Comparison of ENCODE assay signal across 13 cellular contexts in the genomic region with DNA sequence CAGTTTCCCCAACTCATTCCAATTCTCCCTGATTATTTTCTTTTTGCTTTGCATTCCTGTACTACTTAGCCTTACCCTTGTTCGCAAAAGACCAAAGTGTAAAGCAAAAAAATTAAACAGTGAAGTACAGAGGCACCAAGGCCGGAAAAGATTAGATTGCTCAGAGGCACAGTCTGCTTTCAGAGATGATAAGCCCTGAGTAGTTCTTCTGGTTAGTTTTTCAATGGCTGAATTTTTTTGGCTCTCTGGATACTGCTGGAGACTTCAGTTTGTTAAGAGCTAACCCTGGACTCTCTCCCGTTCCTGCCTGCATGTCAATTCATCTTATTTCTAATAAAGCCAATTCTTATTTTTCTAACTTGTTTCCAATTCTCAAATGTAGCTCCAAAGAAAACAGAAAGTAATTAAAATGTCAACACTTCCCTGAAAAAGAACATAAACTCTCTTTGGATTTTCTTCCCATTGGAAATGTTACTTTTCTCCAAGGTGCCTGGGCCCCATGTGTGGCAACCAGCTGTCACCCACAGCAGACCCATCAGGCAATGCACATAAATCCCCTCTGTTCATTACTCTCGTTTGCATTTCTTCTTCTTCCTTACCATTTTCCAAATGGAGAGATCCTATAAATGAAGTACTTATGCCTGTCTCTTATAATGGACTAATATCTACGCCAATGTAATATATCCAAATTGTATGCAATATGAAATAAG.
DNase-seq lines count a peak whose midpoint lies in the region; ATAC-seq and TF ChIP-seq lines count a peak whose summit lies in the region.
"Had no signal": no experiment of that assay in that cellular context is flagged by ENCODE, and none has a peak within 500 bp of the region (broad histone marks: within the 10 kb centered on the region; RNA-seq: fewer than 3 reads in every experiment).

No MANE protein-coding gene starts in this region.

- H3K4me1 ChIP-seq in left lung: no peaks in the 10 kb centered on the region
- H3K4me1 ChIP-seq: SJCRH30 had no signal

- H3K27me3 ChIP-seq in left lung: no peaks in the 10 kb centered on the region
- H3K27me3 ChIP-seq: BE2C, SJCRH30 had no signal

- TF ChIP-seq CTCF in brain (conservative IDR thresholded peaks at IDR 0.05) (no peak), left lung (IDR thresholded peaks at IDR 0.05) (no peak)

- no peak overlapping the region for H3K4me3 ChIP-seq in left lung
- H3K4me3 ChIP-seq: SJCRH30 had no signal

- no peaks in the 10 kb centered on the region for H3K27me3 Mint-ChIP-seq in activated naive CD8-positive, alpha-beta T cell
- no peaks in the 10 kb centered on the region for H3K27me3 Mint-ChIP-seq in activated naive CD8-positive, alpha-beta T cell treated with anti-CD3 and anti-CD28 coated beads, Interleukin-2, amount 50 U/mL, for 24 hours
- no peaks in the 10 kb centered on the region for H3K27me3 Mint-ChIP-seq in brain

- H3K4me1 Mint-ChIP-seq in activated naive CD8-positive, alpha-beta T cell (ENCODE audit: low read depth): peaks cover 52% of the 10 kb centered on the region
- H3K4me1 Mint-ChIP-seq in activated naive CD8-positive, alpha-beta T cell treated with anti-CD3 and anti-CD28 coated beads, Interleukin-2, amount 50 U/mL, for 24 hours: peaks cover 42% of the 10 kb centered on the region
- peaks cover 24% of the 10 kb centered on the region for H3K4me1 Mint-ChIP-seq in brain

- intact Hi-C loops in left lung (cut with DNase I): no loop called here

- no peak overlapping the region for H3K27ac ChIP-seq in left lung
- H3K27ac ChIP-seq: SJCRH30 had no signal

- H3K36me3 Mint-ChIP-seq in activated naive CD8-positive, alpha-beta T cell: peaks cover 27% of the 10 kb centered on the region
- H3K36me3 Mint-ChIP-seq in activated naive CD8-positive, alpha-beta T cell treated with anti-CD3 and anti-CD28 coated beads, Interleukin-2, amount 50 U/mL, for 24 hours (ENCODE audit: low read depth): peaks cover 21% of the 10 kb centered on the region
- H3K36me3 Mint-ChIP-seq in brain: peaks cover 24% of the 10 kb centered on the region

- H3K9me3 Mint-ChIP-seq in activated naive CD8-positive, alpha-beta T cell (ENCODE audit: low read depth): peaks cover 14% of the 10 kb centered on the region
- H3K9me3 Mint-ChIP-seq in activated naive CD8-positive, alpha-beta T cell treated with anti-CD3 and anti-CD28 coated beads, Interleukin-2, amount 50 U/mL, for 24 hours: peaks cover 38% of the 10 kb centered on the region
- H3K9me3 Mint-ChIP-seq in brain: peaks cover 14 to 30% (median 25%) of the 10 kb centered on the region in 5 experiments

- H3K9me3 ChIP-seq in left lung: peaks cover 0 to 8% of the 10 kb centered on the region in 2 donors
- H3K9me3 ChIP-seq: BE2C had no signal

- H3K27ac Mint-ChIP-seq in activated naive CD8-positive, alpha-beta T cell: peak overlapping the region; percentile 89
- H3K27ac Mint-ChIP-seq in activated naive CD8-positive, alpha-beta T cell treated with anti-CD3 and anti-CD28 coated beads, Interleukin-2, amount 50 U/mL, for 24 hours: no peak overlapping the region
- H3K27ac Mint-ChIP-seq in brain: peak overlapping the region in 3 of 5 experiments; percentile 49 to 66 (median 63)

- no peak for DNase-seq in activated naive CD8-positive, alpha-beta T cell treated with anti-CD3 and anti-CD28 coated beads, Interleukin-2, amount 50 U/mL, for 24 hours
- no peak for DNase-seq in left lung
- DNase-seq in UCSD-AML1 (lab: John Stamatoyannopoulos, UW; ENCODE audit: unreplicated experiment): no peak
- no peak for DNase-seq in NCI-H2196 (lab: John Stamatoyannopoulos, UW; ENCODE audit: unreplicated experiment)
- DNase-seq in GM19240 (ENCODE audit: insufficient read length, low spot score): no peak
- DNase-seq: activated CD4-positive, CD25-positive, alpha-beta regulatory T cell treated with anti-CD3 and anti-CD28 coated beads, Interleukin-2, amount 50 U/mL, for 72 hours; BE2C; HCEC 1CT; NCI-H1417; SJCRH30 had no signal

- H3K36me3 ChIP-seq in left lung: no peaks in the 10 kb centered on the region
- H3K36me3 ChIP-seq: BE2C, SJCRH30 had no signal

- ATAC-seq in activated naive CD8-positive, alpha-beta T cell treated with anti-CD3 and anti-CD28 coated beads, Interleukin-2, amount 50 U/mL, for 24 hours: no peak
- peak; percentile 43 for ATAC-seq in left lung
- no peak for ATAC-seq in HG03439 (IDR thresholded peaks at IDR 0.05; ENCODE audit: unreplicated experiment)

- H3K4me3 Mint-ChIP-seq in activated naive CD8-positive, alpha-beta T cell: peak overlapping the region; percentile 55
- no peak overlapping the region for H3K4me3 Mint-ChIP-seq in activated naive CD8-positive, alpha-beta T cell treated with anti-CD3 and anti-CD28 coated beads, Interleukin-2, amount 50 U/mL, for 24 hours
- H3K4me3 Mint-ChIP-seq in brain: peak overlapping the region in 1 of 5 experiments; percentile 20
